ENCODE assay signal across 36 cellular contexts in genomic region chr19:51247972-51248371, GRCh38. TPM values are rescaled to one million over a fixed set of nuclear protein-coding genes. Genes with fewer than 3 reads are reported as not detected.
"Had no signal": no experiment of that assay in that cellular context is flagged by ENCODE, and none has a peak within 500 bp of the region (broad histone marks: within the 10 kb centered on the region; RNA-seq: fewer than 3 reads in every experiment).

No MANE protein-coding gene starts in this region.

- H3K27me3 ChIP-seq: esophagus squamous epithelium, transverse colon, upper lobe of right lung, vagina had no signal

- DNase-seq: effector memory CD8-positive, alpha-beta T cell; erythroblast; esophagus squamous epithelium; foreskin melanocyte; glutamatergic neuron; heart right ventricle; hippocampal formation; left cardiac atrium; left lung; mesenchymal stem cell; mucosa of descending colon; naive B cell; stimulated activated CD4-positive, alpha-beta T cell treated with anti-CD3 and anti-CD28 coated beads, Interleukin-12 subunit alpha, Interleukin-12 subunit beta, amount 100 ng/mL, for 4 hours; stimulated activated CD4-positive, alpha-beta T cell treated with anti-CD3 and anti-CD28 coated beads, Interleukin-1b, Interleukin-23, amount 100 ng/mL, for 48 hours; stimulated activated CD4-positive, alpha-beta T cell treated with anti-CD3 and anti-CD28 coated beads, Interleukin-4, amount 100 ng/mL, for 1 hour; stimulated activated CD8-positive, alpha-beta memory T cell treated with anti-CD3 and anti-CD28 coated beads, Interleukin-4, amount 100 ng/mL, for 48 hours; stimulated activated naive CD4-positive, alpha-beta T cell; stimulated activated naive CD8-positive, alpha-beta T cell treated with anti-CD3 and anti-CD28 coated beads, Interleukin-15, amount 100 ng/mL, for 72 hours; transverse colon; upper lobe of right lung had no signal

- H3K4me3 Mint-ChIP-seq: effector memory CD8-positive, alpha-beta T cell; mesothelial cell of epicardium; naive B cell; natural killer cell treated with Interleukin-12 subunit alpha and Interleukin-12 subunit beta and Interleukin-15 and Interleukin-18, amount 100 ng/mL, for 72 hours; neural crest cell; stimulated activated naive CD8-positive, alpha-beta T cell treated with anti-CD3 and anti-CD28 coated beads, Interleukin-15, amount 100 ng/mL, for 72 hours had no signal

- H3K79me2 ChIP-seq: parathyroid adenoma had no signal

- H3K36me3 ChIP-seq: esophagus squamous epithelium, heart right ventricle, left lung, suprapubic skin, transverse colon, upper lobe of right lung, vagina had no signal

- H3K4me1 Mint-ChIP-seq: mesothelial cell of epicardium, naive B cell, neural crest cell had no signal

- H3K27me3 Mint-ChIP-seq: progenitor cell of endocrine pancreas had no signal

- H3K4me3 ChIP-seq: esophagus squamous epithelium, heart right ventricle, left lung, mucosa of descending colon, smooth muscle cell, suprapubic skin, transverse colon, upper lobe of right lung, vagina had no signal

- H3K9me3 ChIP-seq: esophagus squamous epithelium, heart right ventricle, left lung, mucosa of descending colon, suprapubic skin, transverse colon, upper lobe of right lung, vagina had no signal

- H3K4me2 ChIP-seq: smooth muscle cell had no signal

- H2AFZ ChIP-seq: parathyroid adenoma had no signal

- H3K4me1 ChIP-seq: esophagus squamous epithelium, parathyroid adenoma, suprapubic skin, transverse colon, upper lobe of right lung, vagina had no signal

- H3K9ac ChIP-seq: parathyroid adenoma had no signal

- FAIRE-seq: endometrium, islet of Langerhans had no signal

- H3K36me3 Mint-ChIP-seq: mesothelial cell of epicardium; natural killer cell treated with Interleukin-12 subunit alpha and Interleukin-12 subunit beta and Interleukin-15 and Interleukin-18, amount 100 ng/mL, for 72 hours had no signal

- ATAC-seq: effector memory CD8-positive, alpha-beta T cell; heart right ventricle; left cardiac atrium; left lung; mucosa of descending colon; natural killer cell treated with Interleukin-12 subunit alpha and Interleukin-12 subunit beta and Interleukin-15 and Interleukin-18, amount 100 ng/mL, for 72 hours; sciatic nerve; stimulated activated naive CD8-positive, alpha-beta T cell treated with anti-CD3 and anti-CD28 coated beads, Interleukin-15, amount 100 ng/mL, for 72 hours; upper lobe of right lung had no signal

- H3K27ac Mint-ChIP-seq: effector memory CD8-positive, alpha-beta T cell; mesothelial cell of epicardium; stimulated activated naive CD8-positive, alpha-beta T cell treated with anti-CD3 and anti-CD28 coated beads, Interleukin-15, amount 100 ng/mL, for 72 hours had no signal

- H3K9me3 Mint-ChIP-seq: effector memory CD8-positive, alpha-beta T cell; natural killer cell treated with Interleukin-12 subunit alpha and Interleukin-12 subunit beta and Interleukin-15 and Interleukin-18, amount 100 ng/mL, for 72 hours; neural crest cell had no signal

- H3K27ac ChIP-seq: esophagus squamous epithelium, heart right ventricle, left lung, parathyroid adenoma, suprapubic skin, transverse colon, upper lobe of right lung, vagina had no signal

RNA-seq across cellular contexts. Expression of gene SIGLECL1, which starts 2.9 kb away (rescaled TPM):
- total RNA-seq: dermis microvascular lymphatic vessel endothelial cell; esophagus squamous epithelium; heart right ventricle; left cardiac atrium; left lung; lower leg skin; lung microvascular endothelial cell; mesothelial cell of epicardium; mucosa of descending colon; natural killer cell treated with Interleukin-12 subunit alpha and Interleukin-12 subunit beta and Interleukin-15 and Interleukin-18, amount 100 ng/mL, for 72 hours; neural crest cell; osteoblast; progenitor cell of endocrine pancreas; sciatic nerve; smooth muscle cell; suprapubic skin; transverse colon; upper lobe of right lung; vagina had no signal
- polyA plus RNA-seq: heart right ventricle, smooth muscle cell had no signal

RNA-seq across cellular contexts. Expression of gene CD33, which starts 23.1 kb away (rescaled TPM):
- total RNA-seq: dermis microvascular lymphatic vessel endothelial cell, kidney epithelial cell, lung microvascular endothelial cell, mesothelial cell of epicardium, neural crest cell, osteoblast, progenitor cell of endocrine pancreas, smooth muscle cell had no signal
- polyA plus RNA-seq: smooth muscle cell had no signal
